ENCODE assay signal across 28 cellular contexts in genomic region chr4:150525321-150525868, GRCh38. TPM values are rescaled to one million over a fixed set of nuclear protein-coding genes. Genes with fewer than 3 reads are reported as not detected.
DNase-seq lines count a peak whose midpoint lies in the region; ATAC-seq, FAIRE-seq and TF ChIP-seq lines count a peak whose summit lies in the region.
"Had no signal": no experiment of that assay in that cellular context is flagged by ENCODE, and none has a peak within 500 bp of the region (broad histone marks: within the 10 kb centered on the region; RNA-seq: fewer than 3 reads in every experiment).

No MANE protein-coding gene starts in this region.

- H3K4me2 ChIP-seq in mammary epithelial cell (ENCODE audit: insufficient read depth, low read depth, low read length) = no peak overlapping the region
- no peak overlapping the region for H3K4me2 ChIP-seq in keratinocyte (ENCODE audit: control insufficient read depth, extremely low read depth, insufficient read depth, low read depth, low read length)
- H3K4me2 ChIP-seq in hepatocyte = no peak overlapping the region
- H3K4me2 ChIP-seq: BLaER1 had no signal

- no peaks in the 10 kb centered on the region for H3K27me3 ChIP-seq in mammary epithelial cell (ENCODE audit: insufficient read depth, low read length)
- H3K27me3 ChIP-seq in keratinocyte (ENCODE audit: control insufficient read depth, extremely low read depth, insufficient read depth, low read length) = no peaks in the 10 kb centered on the region
- no peaks in the 10 kb centered on the region for H3K27me3 ChIP-seq in hepatocyte
- H3K27me3 ChIP-seq: BLaER1, Peyer's patch had no signal

- no peak overlapping the region for H3K4me3 Mint-ChIP-seq in MCF 10A (ENCODE audit: unreplicated experiment)
- H3K4me3 Mint-ChIP-seq in stimulated activated effector memory CD8-positive, alpha-beta T cell treated with anti-CD3 and anti-CD28 coated beads, Interleukin-12 subunit alpha, Interleukin-12 subunit beta, amount 100 ng/mL, for 72 hours = no peak overlapping the region
- H3K4me3 Mint-ChIP-seq: CD4-positive, CD25-positive, alpha-beta regulatory T cell had no signal

- H3K79me2 ChIP-seq in mammary epithelial cell (ENCODE audit: insufficient read depth, low read length) (no peaks in the 10 kb centered on the region), keratinocyte (ENCODE audit: control insufficient read depth, insufficient read depth, low read length) (no peaks in the 10 kb centered on the region), hepatocyte (no peaks in the 10 kb centered on the region)

- H3K36me3 Mint-ChIP-seq in MCF 10A (ENCODE audit: insufficient read depth, unreplicated experiment) = no peaks in the 10 kb centered on the region
- no peaks in the 10 kb centered on the region for H3K36me3 Mint-ChIP-seq in stimulated activated effector memory CD8-positive, alpha-beta T cell treated with anti-CD3 and anti-CD28 coated beads, Interleukin-12 subunit alpha, Interleukin-12 subunit beta, amount 100 ng/mL, for 72 hours

- no peaks in the 10 kb centered on the region for H3K9me2 ChIP-seq in hepatocyte (replicated peaks; ENCODE audit: insufficient read depth)

- H3K27ac ChIP-seq in mammary epithelial cell (ENCODE audit: insufficient read depth, low read depth, low read length) = no peak overlapping the region
- H3K27ac ChIP-seq in keratinocyte (ENCODE audit: control insufficient read depth, insufficient read depth, low read length) = no peak overlapping the region
- H3K27ac ChIP-seq in hepatocyte = no peak overlapping the region
- H3K27ac ChIP-seq: BLaER1, Peyer's patch, SK-N-MC had no signal

- H3K4me3 ChIP-seq in mammary epithelial cell (replicated peaks in 1 of 3; ENCODE audit: insufficient read depth in 1 of 3, low read depth in 2 of 3, low read length in 3 of 3) = no peak overlapping the region
- no peak overlapping the region for H3K4me3 ChIP-seq in keratinocyte (ENCODE audit: control insufficient read depth in 2 of 3, extremely low read depth in 1 of 3, insufficient read depth in 2 of 3, low read depth in 1 of 3, low read length in 3 of 3)
- H3K4me3 ChIP-seq in hepatocyte = no peak overlapping the region
- H3K4me3 ChIP-seq: BLaER1, Peyer's patch, SK-N-MC had no signal

- FAIRE-seq in keratinocyte (lab: Jason Lieb, UNC) = peak; percentile 17
- FAIRE-seq: D721Med, GM12892, H1 had no signal

- dilution Hi-C loops in mammary epithelial cell (cut with HindIII; ENCODE audit: low sequenced_read_pairs) = no loop called here
- dilution Hi-C loops in keratinocyte (cut with MboI; ENCODE audit: extremely low pct_ligation_motif_present, low sequenced_read_pairs) = no loop called here

- H3K9ac ChIP-seq in mammary epithelial cell (ENCODE audit: insufficient read depth, low read length) (no peak overlapping the region), keratinocyte (ENCODE audit: control insufficient read depth, extremely low read depth, insufficient read depth, low read length) (no peak overlapping the region)
- H3K9ac ChIP-seq: BLaER1 had no signal

- no peaks in the 10 kb centered on the region for H3K9me3 Mint-ChIP-seq in MCF 10A (ENCODE audit: unreplicated experiment)
- no peaks in the 10 kb centered on the region for H3K9me3 Mint-ChIP-seq in stimulated activated effector memory CD8-positive, alpha-beta T cell treated with anti-CD3 and anti-CD28 coated beads, Interleukin-12 subunit alpha, Interleukin-12 subunit beta, amount 100 ng/mL, for 72 hours

- intact Hi-C loops in mammary epithelial cell (cut with micrococcal nuclease) = no loop called here
- intact Hi-C loops in MCF 10A (cut with micrococcal nuclease) = no loop called here

- H4K20me1 ChIP-seq in mammary epithelial cell (ENCODE audit: insufficient read depth, low read length) = no peaks in the 10 kb centered on the region
- no peaks in the 10 kb centered on the region for H4K20me1 ChIP-seq in keratinocyte (ENCODE audit: control insufficient read depth, extremely low read depth, insufficient read depth, low read length)
- no peaks in the 10 kb centered on the region for H4K20me1 ChIP-seq in hepatocyte (ENCODE audit: insufficient read depth, poor library complexity, severe bottlenecking)
- H4K20me1 ChIP-seq: BLaER1 had no signal

- H2AFZ ChIP-seq in mammary epithelial cell (ENCODE audit: low read depth, low read length) (no peak overlapping the region), keratinocyte (ENCODE audit: control insufficient read depth, low read length) (no peak overlapping the region), hepatocyte (no peak overlapping the region)

- no peaks in the 10 kb centered on the region for H3K4me1 ChIP-seq in mammary epithelial cell (ENCODE audit: insufficient read depth, low read length)
- no peaks in the 10 kb centered on the region for H3K4me1 ChIP-seq in keratinocyte (ENCODE audit: control insufficient read depth, extremely low read depth, insufficient read depth, low read length)
- no peaks in the 10 kb centered on the region for H3K4me1 ChIP-seq in hepatocyte (ENCODE audit: insufficient read depth)
- H3K4me1 ChIP-seq: BLaER1, Peyer's patch had no signal

- in situ Hi-C loops in mammary epithelial cell (cut with MboI; ENCODE audit: low sequenced_read_pairs in 2 of 2) = no loop called here

- H3K9me3 ChIP-seq in mammary epithelial cell (replicated peaks; ENCODE audit: insufficient read depth, low read length) (no peaks in the 10 kb centered on the region), keratinocyte (ENCODE audit: control insufficient read depth, low read depth, low read length) (no peaks in the 10 kb centered on the region), hepatocyte (ENCODE audit: low read depth) (no peaks in the 10 kb centered on the region)
- H3K9me3 ChIP-seq: BLaER1, Peyer's patch had no signal

- ATAC-seq in stimulated activated effector memory CD8-positive, alpha-beta T cell treated with anti-CD3 and anti-CD28 coated beads, Interleukin-12 subunit alpha, Interleukin-12 subunit beta, amount 100 ng/mL, for 72 hours = peak; percentile 44
- ATAC-seq in HG03039 (IDR thresholded peaks at IDR 0.05; ENCODE audit: unreplicated experiment) = no peak

- H3K9me1 ChIP-seq in keratinocyte (ENCODE audit: control insufficient read depth, extremely low read depth, insufficient read depth, low read length) = no peaks in the 10 kb centered on the region

- CTCF ChIA-PET in mammary epithelial cell (lab: Charles Lee; ENCODE audit: low non-redundant PET) = no interaction called here
- CTCF ChIA-PET in MCF 10A (lab: Yijun Ruan, JAX) = no interaction called here

- whole genome bisulfite sequencing in mammary epithelial cell (ENCODE audit: low coverage, missing lambda C conversion rate) = 74% methylated on average over 3 of the region's 3 CpGs
- 69% methylated on average over 3 of the region's 3 CpGs for WGBS in hepatocyte (ENCODE audit: low lambda C conversion rate, missing lambda C conversion rate)

- H3K36me3 ChIP-seq in mammary epithelial cell (ENCODE audit: insufficient read depth, low read length) = no peaks in the 10 kb centered on the region
- no peaks in the 10 kb centered on the region for H3K36me3 ChIP-seq in keratinocyte (ENCODE audit: control insufficient read depth in 2 of 2, extremely low read depth in 1 of 2, insufficient read depth in 2 of 2, low read length in 2 of 2)
- H3K36me3 ChIP-seq in hepatocyte (replicated peaks; ENCODE audit: insufficient read depth, low read depth) = no peaks in the 10 kb centered on the region
- H3K36me3 ChIP-seq: BLaER1, Peyer's patch had no signal

- H3K4me1 Mint-ChIP-seq in MCF 10A (ENCODE audit: insufficient read depth, unreplicated experiment) = no peaks in the 10 kb centered on the region
- no peaks in the 10 kb centered on the region for H3K4me1 Mint-ChIP-seq in stimulated activated effector memory CD8-positive, alpha-beta T cell treated with anti-CD3 and anti-CD28 coated beads, Interleukin-12 subunit alpha, Interleukin-12 subunit beta, amount 100 ng/mL, for 72 hours

- no peaks in the 10 kb centered on the region for H3K27me3 Mint-ChIP-seq in MCF 10A (ENCODE audit: insufficient read depth, unreplicated experiment)
- H3K27me3 Mint-ChIP-seq: CD4-positive, CD25-positive, alpha-beta regulatory T cell had no signal

- POLR2A ChIA-PET in MCF 10A (lab: Yijun Ruan, JAX) = interaction anchor here (0.7 kb wide), 1 partner anchor 25 kb away, joined by 7 read pairs; no protein-coding TSS in a partner anchor

- TF ChIP-seq CTCF in mammary epithelial cell (conservative IDR thresholded peaks at IDR 0.05 in 1 of 2, IDR thresholded peaks at IDR 0.05 in 1 of 2; ENCODE audit: extremely low read depth in 1 of 2, insufficient read depth in 1 of 2, low read depth in 1 of 2, low read length in 2 of 2) (no peak), MCF 10A (IDR thresholded peaks at IDR 0.05; ENCODE audit: unreplicated experiment) (no peak), keratinocyte (optimal IDR thresholded peaks at IDR 0.05 in 1 of 3, IDR thresholded peaks at IDR 0.05 in 1 of 3, conservative IDR thresholded peaks at IDR 0.05 in 1 of 3; ENCODE audit: extremely low read depth in 1 of 3, insufficient read depth in 2 of 3, low read length in 3 of 3) (no peak), hepatocyte (IDR thresholded peaks at IDR 0.05; ENCODE audit: poor library complexity) (no peak)

- no peak overlapping the region for H3K27ac Mint-ChIP-seq in MCF 10A (ENCODE audit: low read depth, unreplicated experiment)
- no peak overlapping the region for H3K27ac Mint-ChIP-seq in stimulated activated effector memory CD8-positive, alpha-beta T cell treated with anti-CD3 and anti-CD28 coated beads, Interleukin-12 subunit alpha, Interleukin-12 subunit beta, amount 100 ng/mL, for 72 hours
- H3K27ac Mint-ChIP-seq: CD4-positive, CD25-positive, alpha-beta regulatory T cell had no signal

- DNase-seq in mammary epithelial cell (peak; percentile 15), MCF 10A (ENCODE audit: unreplicated experiment) (no peak), amniotic epithelial cell (ENCODE audit: low read depth) (peak; percentile 21), keratinocyte (ENCODE audit: low read depth, low spot score) (no peak), hepatocyte (ENCODE audit: low spot score) (no peak)
- DNase-seq in stimulated activated effector memory CD8-positive, alpha-beta T cell treated with anti-CD3 and anti-CD28 coated beads, Interleukin-12 subunit alpha, Interleukin-12 subunit beta, amount 100 ng/mL, for 72 hours (ENCODE audit: low spot score in 2 of 2) = no peak
- no peak for DNase-seq in activated CD4-positive, alpha-beta T cell treated with anti-CD3 and anti-CD28 coated beads, Interleukin-2, amount 50 U/mL, for 48 hours
- DNase-seq: 8988T; CD4-positive, CD25-positive, alpha-beta regulatory T cell; DMS79; GF-D8; HCEC 1CT; Karpas-422; NCI-H1092 treated with DMSO at 0.1 percent for 48 hours; NCI-H1436; NCI-H187 treated with DMSO at 0.1 percent for 48 hours; NCI-H446; NCI-H524 treated with DMSO at 0.1 percent for 48 hours; NCI-H774; NK-92 treated with Interleukin-12 subunit alpha and Interleukin-12 subunit beta, amount 100 ng/mL, for 24 hours; Peyer's patch; SIG-M5 had no signal

- BruUV-seq in mammary epithelial cell (replicated peaks; lab: Mats Ljungman, UMichigan) = no TSS peak
- BruUV-seq in MCF 10A (replicated peaks; lab: Mats Ljungman, UMichigan) = no TSS peak

RNA-seq across cellular contexts. Expression of gene MAB21L2, which starts 56.6 kb away (rescaled TPM):
- not detected for total RNA-seq in mammary epithelial cell
- not detected for polyA plus RNA-seq in mammary epithelial cell
- not detected for polyA minus RNA-seq in mammary epithelial cell
- not detected in 2 replicates for total RNA-seq in MCF 10A (2022)
- polyA plus RNA-seq in keratinocyte = not detected in 3 replicates
- polyA plus RNA-seq in keratinocyte (2011; ENCODE audit: low read depth) = not detected
- polyA plus RNA-seq in keratinocyte (2011; cell fraction: cytosol; rRNA removed) = not detected in 2 replicates
- polyA plus RNA-seq in keratinocyte (2011; cell fraction: nucleus; rRNA removed) = not detected in 2 replicates
- polyA plus RNA-seq in keratinocyte (2012; ENCODE audit: low replicate concordance) = 0.24 TPM in 1 of 2 replicates, not detected in the other
- not detected in 3 replicates for polyA minus RNA-seq in keratinocyte
- not detected for polyA minus RNA-seq in keratinocyte (2011; cell fraction: cytosol; rRNA and poly(A)+ RNA removed)
- not detected in 2 replicates for polyA minus RNA-seq in keratinocyte (2011; cell fraction: nucleus; rRNA and poly(A)+ RNA removed)
- total RNA-seq in hepatocyte = 3.0 and 6.4 TPM in 2 replicates
- polyA plus RNA-seq in hepatocyte = 4.9 and 6.3 TPM in 2 replicates
- total RNA-seq: CD4-positive, CD25-positive, alpha-beta regulatory T cell; H1 had no signal

Comparison
In these comparisons a context has a peak if more than half of its experiments do, and no peak if none do; other contexts are left out.
1. DNase-seq: peak in mammary epithelial cell (single experiment) and amniotic epithelial cell (single experiment); none in MCF 10A (single experiment), keratinocyte (single experiment), stimulated activated effector memory CD8-positive, alpha-beta T cell treated with anti-CD3 and anti-CD28 coated beads, Interleukin-12 subunit alpha, Interleukin-12 subunit beta, amount 100 ng/mL, for 72 hours (0 of 2), activated CD4-positive, alpha-beta T cell treated with anti-CD3 and anti-CD28 coated beads, Interleukin-2, amount 50 U/mL, for 48 hours (0 of 2) and hepatocyte (single experiment).